Comparison of ENCODE assay signal across 20 cellular contexts in the genomic region with DNA sequence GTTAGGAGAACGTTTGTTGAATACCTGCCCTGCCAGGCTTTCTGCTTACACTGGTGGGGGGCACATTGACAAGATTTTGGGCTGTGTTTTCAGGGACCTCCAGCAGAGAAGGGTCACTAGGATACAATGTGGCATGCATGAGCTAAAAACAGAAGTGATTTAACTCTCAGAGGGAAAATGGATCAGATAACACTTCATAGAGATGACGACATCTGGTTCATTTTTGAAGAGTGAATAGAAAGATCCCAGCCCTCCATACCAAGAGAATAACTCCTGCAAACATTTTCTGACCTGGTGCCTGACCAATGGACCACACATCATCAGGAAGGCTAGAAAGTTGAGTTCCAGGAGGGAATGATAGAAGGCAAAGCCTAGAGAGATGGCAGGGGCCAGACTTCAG. TPM values are rescaled to one million over a fixed set of nuclear protein-coding genes. Genes with fewer than 3 reads are reported as not detected.
DNase-seq lines count a peak whose midpoint lies in the region; ATAC-seq, FAIRE-seq and TF ChIP-seq lines count a peak whose summit lies in the region.
"Had no signal": no experiment of that assay in that cellular context is flagged by ENCODE, and none has a peak within 500 bp of the region (broad histone marks: within the 10 kb centered on the region; RNA-seq: fewer than 3 reads in every experiment).

No MANE protein-coding gene starts in this region.

- peak overlapping the region; percentile 27 for H3K27ac ChIP-seq in right cardiac atrium (ENCODE audit: low read length)
- no peak overlapping the region for H3K27ac ChIP-seq in left ventricle myocardium inferior (replicated peaks)
- no peak overlapping the region for H3K27ac ChIP-seq in GM12878 (ENCODE audit: control insufficient read depth, insufficient read depth)
- H3K27ac ChIP-seq in testis, result peak overlapping the region; percentile 48 to 64
- H3K27ac ChIP-seq in colonic mucosa, result no peak overlapping the region
- H3K27ac ChIP-seq: SJSA1 had no signal

- FAIRE-seq in GM12878 (lab: Jason Lieb, UNC), result no peak
- FAIRE-seq: D721Med, endothelial cell of umbilical vein, GM19239, K562 had no signal

- in situ Hi-C loops in GM12878 (cut with MboI), result no loop called here

- WGBS in right cardiac atrium, result 67% methylated on average over 2 of the region's 2 CpGs
- 98% methylated on average over 2 of the region's 2 CpGs for WGBS in GM12878 (ENCODE audit: insufficient coverage, insufficient replicate concordance, low lambda C conversion rate, missing lambda C conversion rate)
- WGBS in testis, 2 donors, result 39 to 49% methylated on average over 2 of the region's 2 CpGs

- H3K27me3 Mint-ChIP-seq in immature natural killer cell (ENCODE audit: low read depth in 3 of 3), result peaks cover 0 to 5% (median 0%) of the 10 kb centered on the region in 3 donors
- H3K27me3 Mint-ChIP-seq: activated CD4-positive, alpha-beta T cell treated with anti-CD3 and anti-CD28 coated beads for 36 hours; activated naive CD4-positive, alpha-beta T cell treated with anti-CD3 and anti-CD28 coated beads, Interleukin-2, amount 10 ng/mL, durations not matched to agents 7 days and 5 days had no signal

- H3K9me3 ChIP-seq in right cardiac atrium (ENCODE audit: control insufficient read depth, low read length) (no peaks in the 10 kb centered on the region), left ventricle myocardium inferior (replicated peaks) (no peaks in the 10 kb centered on the region), GM12878 (replicated peaks; ENCODE audit: control insufficient read depth, insufficient read depth, low read length) (no peaks in the 10 kb centered on the region), testis (no peaks in the 10 kb centered on the region), colonic mucosa (no peaks in the 10 kb centered on the region)
- H3K9me3 ChIP-seq: SJSA1 had no signal

- peak overlapping the region in 4 of 6 donors; percentile 22 to 66 (median 46) for H3K27ac Mint-ChIP-seq in immature natural killer cell
- H3K27ac Mint-ChIP-seq: activated CD4-positive, alpha-beta T cell treated with anti-CD3 and anti-CD28 coated beads for 36 hours; activated naive CD4-positive, alpha-beta T cell treated with anti-CD3 and anti-CD28 coated beads, Interleukin-2, amount 10 ng/mL, durations not matched to agents 7 days and 5 days had no signal

- BruUV-seq in GM12878 (replicated peaks; lab: Mats Ljungman, UMichigan), result TSS peak; percentile 32

- no peak overlapping the region for H3K4me3 ChIP-seq in right cardiac atrium (ENCODE audit: low read length)
- no peak overlapping the region for H3K4me3 ChIP-seq in left ventricle myocardium inferior
- no peak overlapping the region for H3K4me3 ChIP-seq in GM12878
- H3K4me3 ChIP-seq in testis, result no peak overlapping the region
- no peak overlapping the region for H3K4me3 ChIP-seq in colonic mucosa
- H3K4me3 ChIP-seq: K562, SJSA1 had no signal

- H3K27me3 ChIP-seq in right cardiac atrium (ENCODE audit: control insufficient read depth, insufficient read depth), result no peaks in the 10 kb centered on the region
- no peaks in the 10 kb centered on the region for H3K27me3 ChIP-seq in left ventricle myocardium inferior (ENCODE audit: low read depth)
- no peaks in the 10 kb centered on the region for H3K27me3 ChIP-seq in GM12878 (replicated peaks in 1 of 2; ENCODE audit: control insufficient read depth in 2 of 2, insufficient read depth in 2 of 2, low read length in 1 of 2)
- H3K27me3 ChIP-seq in testis, result no peaks in the 10 kb centered on the region
- no peaks in the 10 kb centered on the region for H3K27me3 ChIP-seq in colonic mucosa
- H3K27me3 ChIP-seq: SJSA1 had no signal

- no peak for TF ChIP-seq CTCF in left ventricle myocardium inferior (IDR thresholded peaks at IDR 0.05; ENCODE audit: borderline replicate concordance)
- no peak for TF ChIP-seq CTCF in GM12878 (IDR thresholded peaks at IDR 0.05 in 2 of 3, conservative IDR thresholded peaks at IDR 0.05 in 1 of 3; ENCODE audit: control insufficient read depth in 2 of 3, extremely low read depth in 1 of 3, insufficient read depth in 1 of 3, low read depth in 3 of 3, low read length in 3 of 3)
- no peak for TF ChIP-seq CTCF in testis (IDR thresholded peaks at IDR 0.05)
- no peak for TF ChIP-seq CTCF in colonic mucosa (IDR thresholded peaks at IDR 0.05)

- CTCF ChIA-PET in GM12878 (lab: Yijun Ruan, JAX), result interaction anchor here (0.6 to 2.3 kb wide), 3 partner anchors 10 to 302 kb away, joined by 3 to 7 read pairs (median 4); no protein-coding TSS in a partner anchor

- H3K9me3 Mint-ChIP-seq in immature natural killer cell, result no peaks in the 10 kb centered on the region
- H3K9me3 Mint-ChIP-seq: activated naive CD4-positive, alpha-beta T cell treated with anti-CD3 and anti-CD28 coated beads, Interleukin-2, amount 10 ng/mL, durations not matched to agents 7 days and 5 days had no signal

- no peaks in the 10 kb centered on the region for H4K20me1 ChIP-seq in GM12878 (ENCODE audit: control insufficient read depth, insufficient read depth)

- no peak for ATAC-seq in right cardiac atrium
- no peak for ATAC-seq in GM12878
- ATAC-seq in GM21529 (IDR thresholded peaks at IDR 0.05; ENCODE audit: unreplicated experiment), result no peak
- ATAC-seq in GM18520 (IDR thresholded peaks at IDR 0.05; ENCODE audit: unreplicated experiment), result no peak
- ATAC-seq: activated CD4-positive, alpha-beta T cell treated with anti-CD3 and anti-CD28 coated beads for 36 hours; K562; left cardiac atrium had no signal

- DNase-seq in right cardiac atrium (no peak), left ventricle myocardium inferior (no peak), GM12878 (ENCODE audit: low read depth, low spot score) (no peak), immature natural killer cell (no peak), testis (no peak), colonic mucosa (no peak)
- DNase-seq: activated CD4-positive, alpha-beta T cell treated with anti-CD3 and anti-CD28 coated beads for 36 hours; activated naive CD4-positive, alpha-beta T cell treated with anti-CD3 and anti-CD28 coated beads, Interleukin-2, amount 10 ng/mL, durations not matched to agents 7 days and 5 days; AML-193; left cardiac atrium; NCI-H1105; NCI-H446; substantia nigra had no signal

- peaks cover 3 to 21% (median 4%) of the 10 kb centered on the region in 3 donors for H3K36me3 Mint-ChIP-seq in immature natural killer cell

- no peak overlapping the region for H2AFZ ChIP-seq in GM12878 (ENCODE audit: control insufficient read depth, low read depth, low read length)

- no peak for TF ChIP-seq EP300 in GM12878 (IDR thresholded peaks at IDR 0.05; ENCODE audit: borderline replicate concordance in 1 of 2, control insufficient read depth in 1 of 2, low read depth in 2 of 2, low read length in 2 of 2)

- RAD21 ChIA-PET in GM12878 (lab: Charles Lee; ENCODE audit: unreplicated experiment), result no interaction called here

- H3K36me3 ChIP-seq in left ventricle myocardium inferior, result peaks cover 83% of the 10 kb centered on the region
- peaks cover 4 to 23% of the 10 kb centered on the region in 2 experiments for H3K36me3 ChIP-seq in GM12878 (ENCODE audit: control insufficient read depth in 2 of 2, insufficient read depth in 2 of 2, low read length in 1 of 2)
- no peaks in the 10 kb centered on the region for H3K36me3 ChIP-seq in testis (ENCODE audit: low read depth, missing control alignments)
- no peaks in the 10 kb centered on the region for H3K36me3 ChIP-seq in colonic mucosa

- intact Hi-C loops in right cardiac atrium (cut with DNase I) (no loop called here), left ventricle myocardium inferior (cut with micrococcal nuclease) (no loop called here), GM12878 (cut with micrococcal nuclease; ENCODE audit: unreplicated experiment) (no loop called here), testis (cut with DNase I; ENCODE audit: low total_unique reads) (no loop called here), colonic mucosa (cut with DNase I) (no loop called here)

- SMC1A ChIA-PET in GM12878 (lab: Charles Lee; ENCODE audit: uncharacterized antibody, unreplicated experiment), result no interaction called here

- H3K9ac ChIP-seq in GM12878 (ENCODE audit: control insufficient read depth, insufficient read depth, low read length) (no peak overlapping the region), colonic mucosa (ENCODE audit: low read depth in 2 of 2, low read length in 2 of 2) (no peak overlapping the region)

- TF ChIP-seq RAD21 in GM12878 (IDR thresholded peaks at IDR 0.05; ENCODE audit: insufficient read depth, low read depth, low read length), result no peak

- TF ChIP-seq POLR2A in GM12878 (IDR thresholded peaks at IDR 0.05; ENCODE audit: low read depth, low read length), result no peak
- no peak for TF ChIP-seq POLR2A in testis (IDR thresholded peaks at IDR 0.05)

- H3K4me1 Mint-ChIP-seq in immature natural killer cell, result no peaks in the 10 kb centered on the region
- H3K4me1 Mint-ChIP-seq: activated CD4-positive, alpha-beta T cell treated with anti-CD3 and anti-CD28 coated beads for 36 hours; activated naive CD4-positive, alpha-beta T cell treated with anti-CD3 and anti-CD28 coated beads, Interleukin-2, amount 10 ng/mL, durations not matched to agents 7 days and 5 days had no signal

- no peak overlapping the region for H3K4me2 ChIP-seq in GM12878 (ENCODE audit: control insufficient read depth, insufficient read depth)

- H3K4me3 Mint-ChIP-seq in immature natural killer cell, result no peak overlapping the region
- H3K4me3 Mint-ChIP-seq: activated CD4-positive, alpha-beta T cell treated with anti-CD3 and anti-CD28 coated beads for 36 hours; activated naive CD4-positive, alpha-beta T cell treated with anti-CD3 and anti-CD28 coated beads, Interleukin-2, amount 10 ng/mL, durations not matched to agents 7 days and 5 days had no signal

- H3K79me2 ChIP-seq in GM12878 (ENCODE audit: control insufficient read depth, insufficient read depth, low read length), result no peaks in the 10 kb centered on the region

- POLR2A ChIA-PET in GM12878 (lab: Charles Lee), result no interaction called here

- H3K4me1 ChIP-seq in right cardiac atrium (ENCODE audit: control insufficient read depth, insufficient read depth, low read length) (peaks cover 5% of the 10 kb centered on the region), left ventricle myocardium inferior (peaks cover 27% of the 10 kb centered on the region), GM12878 (ENCODE audit: control insufficient read depth, insufficient read depth, low read length) (no peaks in the 10 kb centered on the region), testis (peaks cover 28% of the 10 kb centered on the region), colonic mucosa (no peaks in the 10 kb centered on the region)
- H3K4me1 ChIP-seq: SJSA1 had no signal

RNA-seq across cellular contexts. Expression of a gene that starts 33.7 kb away (rescaled TPM):
- 100 to 1,000 TPM; 478 to 697 (median 542) TPM for total RNA-seq in right cardiac atrium
- polyA plus RNA-seq in right cardiac atrium, result 843 TPM
- total RNA-seq in left ventricle myocardium inferior, result 661 TPM
- total RNA-seq in GM12878 (2013; cell fraction: nucleolus; rRNA removed), result 5.2 and 8.1 TPM in 2 replicates
- total RNA-seq in GM12878 (2014; rRNA removed), result 2.0 and 5.2 TPM in 2 replicates
- total RNA-seq in GM12878 (2014; rRNA removed; fragmentation: Illumina TruSeq; extraction: Trizol), result 0.37 and 0.40 TPM in 2 replicates
- 3.6 and 5.5 TPM in 2 replicates for total RNA-seq in GM12878 (2021)
- polyA plus RNA-seq in GM12878 (2011; ENCODE audit: low read depth), result 4.6 TPM
- 4.9 and 6.1 TPM in 2 replicates for polyA plus RNA-seq in GM12878 (2011; rRNA removed)
- 8.2 and 14.3 TPM in 2 replicates for polyA plus RNA-seq in GM12878 (2011; cell fraction: cytosol; rRNA removed)
- polyA plus RNA-seq in GM12878 (2011; cell fraction: nucleus; rRNA removed), result 21.1 and 21.6 TPM in 2 replicates
- polyA plus RNA-seq in GM12878 (2012), result 8.6 and 8.9 TPM in 2 replicates
- 0.46 TPM in 1 of 2 replicates, not detected in the other for polyA plus RNA-seq in GM12878 (2014; fragmentation: Illumina TruSeq; extraction: Trizol)
- under 1 TPM; 0.48 to 0.90 TPM for polyA plus RNA-seq in GM12878 (2014; fragmentation: Nextera tagmentation; extraction: Ambion mirVana)
- polyA plus RNA-seq in GM12878 (2014; rRNA removed), result 2.8 and 9.0 TPM in 2 replicates
- polyA plus RNA-seq in GM12878 (2016; fragmentation: Nextera tagmentation; extraction: Ambion mirVana), result 1 to 10 TPM; 2.6 to 3.3 TPM
- 2.3 and 12.2 TPM in 2 replicates for polyA minus RNA-seq in GM12878 (2011; rRNA and poly(A)+ RNA removed)
- 5.2 and 7.7 TPM in 2 replicates for polyA minus RNA-seq in GM12878 (2011; cell fraction: cytosol; rRNA and poly(A)+ RNA removed)
- polyA minus RNA-seq in GM12878 (2011; cell fraction: nucleus; rRNA and poly(A)+ RNA removed), result 1.7 and 4.3 TPM in 2 replicates
- 1 to 10 TPM in 2 of 3 donors, under 1 TPM in 1; 0.34 to 1.6 (median 1.1) TPM for polyA plus RNA-seq in immature natural killer cell
- total RNA-seq in testis, result 1,000 to 10,000 TPM; 1,148 to 1,322 TPM
- 504 TPM for polyA plus RNA-seq in testis (ENCODE audit: insufficient read depth, low read depth, low replicate concordance)
- 1,000 to 10,000 TPM; 1,501 to 4,641 TPM for total RNA-seq in colonic mucosa

RNA-seq across cellular contexts. Expression of a gene that starts 40.0 kb away (rescaled TPM):
- total RNA-seq in right cardiac atrium (1 to 10 TPM; 4.8 to 6.9 (median 6.5) TPM), left ventricle myocardium inferior (5.9 TPM), GM12878 (2014; rRNA removed) (13.5 and 18.2 TPM in 2 replicates), GM12878 (2014; rRNA removed; fragmentation: Illumina TruSeq; extraction: Trizol) (3.7 and 4.7 TPM in 2 replicates), GM12878 (2021) (15.6 and 17.9 TPM in 2 replicates), testis (10 to 100 TPM; 19.1 to 29.8 TPM), colonic mucosa (10 to 100 TPM in 1 of 2 donors, 1 to 10 TPM in 1; 10.0 to 17.8 TPM)
- polyA plus RNA-seq in right cardiac atrium (6.2 TPM), GM12878 (2011; rRNA removed) (2.4 and 5.1 TPM in 2 replicates), GM12878 (2014; fragmentation: Illumina TruSeq; extraction: Trizol) (0.46 and 1.4 TPM in 2 replicates), GM12878 (2014; fragmentation: Nextera tagmentation; extraction: Ambion mirVana) (under 1 TPM; 0.11 to 0.38 TPM), GM12878 (2014; rRNA removed) (17.6 and 20.4 TPM in 2 replicates), GM12878 (2016; fragmentation: Nextera tagmentation; extraction: Ambion mirVana) (10 to 100 TPM; 19.8 to 21.9 TPM), immature natural killer cell (1 to 10 TPM; 1.4 to 7.7 (median 5.0) TPM), testis (ENCODE audit: insufficient read depth, low read depth, low replicate concordance) (12.1 TPM)
- total RNA-seq in GM12878 (2013; cell fraction: nucleolus; rRNA removed), result 23.5 and 27.2 TPM in 2 replicates
- 2.0 TPM for polyA plus RNA-seq in GM12878 (2011; ENCODE audit: low read depth)
- 9.0 and 16.6 TPM in 2 replicates for polyA plus RNA-seq in GM12878 (2011; cell fraction: cytosol; rRNA removed)
- polyA plus RNA-seq in GM12878 (2011; cell fraction: nucleus; rRNA removed), result 49.7 and 52.9 TPM in 2 replicates
- 5.6 and 7.1 TPM in 2 replicates for polyA plus RNA-seq in GM12878 (2012)
- 3.9 and 9.5 TPM in 2 replicates for polyA minus RNA-seq in GM12878 (2011; rRNA and poly(A)+ RNA removed)
- 4.0 and 4.1 TPM in 2 replicates for polyA minus RNA-seq in GM12878 (2011; cell fraction: cytosol; rRNA and poly(A)+ RNA removed)
- 15.0 and 25.7 TPM in 2 replicates for polyA minus RNA-seq in GM12878 (2011; cell fraction: nucleus; rRNA and poly(A)+ RNA removed)

Comparison
In these comparisons a context has a peak if more than half of its experiments do, and no peak if none do; other contexts are left out.
1. H3K27ac ChIP-seq: peak in right cardiac atrium (single experiment) and testis (2 of 2); none in left ventricle myocardium inferior (single experiment), GM12878 (single experiment) and colonic mucosa (single experiment).
2. RNA of a gene that starts 33.7 kb away (total RNA-seq): 1,501 to 4,641 TPM in colonic mucosa, 1,148 to 1,322 TPM in testis, 661 TPM in left ventricle myocardium inferior (single experiment) and 478 to 697 TPM in right cardiac atrium; 0.37 to 8.1 TPM in GM12878; every median in the first group is over 10 times any median in the second.